14 cellular contexts compared by ENCODE assay signal in the genomic region with DNA sequence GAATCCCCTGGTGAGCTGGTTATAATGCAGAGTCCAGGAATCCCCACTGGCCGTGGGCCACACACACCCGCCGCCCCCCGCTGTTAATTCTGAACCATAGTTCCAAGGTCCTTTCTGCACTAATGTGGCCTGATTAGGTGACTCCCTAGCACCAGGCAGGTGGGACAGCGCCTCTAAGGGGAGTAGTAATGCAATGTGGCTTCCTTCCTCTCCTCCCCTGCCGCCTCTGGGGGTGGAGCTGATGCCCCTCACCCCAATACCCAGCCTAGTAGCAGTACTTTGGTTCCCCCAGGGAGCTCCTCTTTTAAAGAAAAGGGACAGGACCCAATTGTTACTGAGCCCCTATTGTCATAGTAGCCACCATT. TPM values are rescaled to one million over a fixed set of nuclear protein-coding genes. Genes with fewer than 3 reads are reported as not detected.
DNase-seq lines count a peak whose midpoint lies in the region; ATAC-seq and TF ChIP-seq lines count a peak whose summit lies in the region.
"Had no signal": no experiment of that assay in that cellular context is flagged by ENCODE, and none has a peak within 500 bp of the region (broad histone marks: within the 10 kb centered on the region; RNA-seq: fewer than 3 reads in every experiment).

No MANE protein-coding gene starts in this region.

- H3K36me3 ChIP-seq in Loucy (ENCODE audit: insufficient read depth, low read length) = no peaks in the 10 kb centered on the region
- H3K36me3 ChIP-seq in thymus (ENCODE audit: control insufficient read depth, insufficient read depth) = no peaks in the 10 kb centered on the region
- H3K36me3 ChIP-seq: uterus had no signal

- DNase-seq in activated naive CD4-positive, alpha-beta T cell treated with anti-CD3 and anti-CD28 coated beads, Interleukin-2, amount 50 U/mL, for 16 hours = no peak
- DNase-seq in central memory CD8-positive, alpha-beta T cell (ENCODE audit: low spot score in 2 of 2) = no peak
- DNase-seq in NOMO-1 treated with DMSO at 0.1 percent for 48 hours (lab: John Stamatoyannopoulos, UW; ENCODE audit: unreplicated experiment) (no peak), globus pallidus (ENCODE audit: low spot score) (no peak)
- DNase-seq in activated CD4-positive, alpha-beta T cell treated with anti-CD3 and anti-CD28 coated beads, Interleukin-2, amount 10 ng/mL, durations not matched to agents 7 days and 5 days = no peak
- DNase-seq: caudate nucleus, hippocampal formation, NCI-H510A treated with DMSO at 0.1 percent for 48 hours, retina, uterus had no signal

- peak overlapping the region; percentile 36 for H3K27ac ChIP-seq in thymus (ENCODE audit: low read depth)
- H3K27ac ChIP-seq: uterus had no signal

- no peak for ATAC-seq in central memory CD8-positive, alpha-beta T cell (replicated peaks; ENCODE audit: extremely low read depth, poor library complexity, severe bottlenecking)

- no peak overlapping the region for H2AFZ ChIP-seq in Loucy (ENCODE audit: low read length)

- no peaks in the 10 kb centered on the region; the same call in 1 of the 2 replicates for H3K79me2 ChIP-seq in Loucy (ENCODE audit: insufficient read depth, low read length)

- H4K20me1 ChIP-seq in Loucy (ENCODE audit: insufficient read depth, low read length, poor library complexity, severe bottlenecking) = no peaks in the 10 kb centered on the region

- peak overlapping the region; percentile 51 for H3K9ac ChIP-seq in Loucy (ENCODE audit: low read depth, low read length, poor library complexity, severe bottlenecking)

- POLR2A ChIA-PET in activated CD4-positive, alpha-beta T cell treated with anti-CD3 and anti-CD28 coated beads, Interleukin-2, amount 10 ng/mL, durations not matched to agents 7 days and 5 days (lab: Charles Lee) = no interaction called here

- H3K4me2 ChIP-seq in Loucy (ENCODE audit: low read depth, low read length, poor library complexity, severe bottlenecking) = peak overlapping the region; percentile 70

- H3K9me3 ChIP-seq in Loucy (ENCODE audit: insufficient read depth, low read depth, low read length) (no peaks in the 10 kb centered on the region), thymus (ENCODE audit: control insufficient read depth) (no peaks in the 10 kb centered on the region)
- H3K9me3 ChIP-seq: uterus had no signal

- CTCF ChIA-PET in activated CD4-positive, alpha-beta T cell treated with anti-CD3 and anti-CD28 coated beads, Interleukin-2, amount 10 ng/mL, durations not matched to agents 7 days and 5 days (lab: Charles Lee) = interaction anchor here (1.1 to 2.5 kb wide), 4 partner anchors 9 to 19 kb away, joined by 3 to 20 read pairs (median 4); no protein-coding TSS in a partner anchor

- H3K27me3 Mint-ChIP-seq in activated naive CD4-positive, alpha-beta T cell treated with anti-CD3 and anti-CD28 coated beads, Interleukin-2, amount 50 U/mL, for 24 hours = no peaks in the 10 kb centered on the region
- H3K27me3 Mint-ChIP-seq in central memory CD8-positive, alpha-beta T cell = no peaks in the 10 kb centered on the region
- H3K27me3 Mint-ChIP-seq in activated CD4-positive, alpha-beta T cell treated with anti-CD3 and anti-CD28 coated beads, Interleukin-2, amount 10 ng/mL, durations not matched to agents 7 days and 5 days = peaks cover 28% of the 10 kb centered on the region

- H3K27me3 ChIP-seq in Loucy (ENCODE audit: insufficient read depth, low read length, poor library complexity, severe bottlenecking) (no peaks in the 10 kb centered on the region), thymus (ENCODE audit: control insufficient read depth, insufficient read depth) (peaks cover 22% of the 10 kb centered on the region)
- H3K27me3 ChIP-seq: uterus had no signal

- H3K9me2 ChIP-seq in Loucy (replicated peaks; ENCODE audit: low read depth, low read length) = no peaks in the 10 kb centered on the region

- no peaks in the 10 kb centered on the region for H3K9me3 Mint-ChIP-seq in activated naive CD4-positive, alpha-beta T cell treated with anti-CD3 and anti-CD28 coated beads, Interleukin-2, amount 50 U/mL, for 24 hours
- H3K9me3 Mint-ChIP-seq in central memory CD8-positive, alpha-beta T cell = no peaks in the 10 kb centered on the region
- no peaks in the 10 kb centered on the region for H3K9me3 Mint-ChIP-seq in activated CD4-positive, alpha-beta T cell treated with anti-CD3 and anti-CD28 coated beads, Interleukin-2, amount 10 ng/mL, durations not matched to agents 7 days and 5 days

- peak overlapping the region; percentile 36 for H3K4me3 Mint-ChIP-seq in activated naive CD4-positive, alpha-beta T cell treated with anti-CD3 and anti-CD28 coated beads, Interleukin-2, amount 50 U/mL, for 24 hours
- H3K4me3 Mint-ChIP-seq in central memory CD8-positive, alpha-beta T cell = peak overlapping the region; percentile 38
- H3K4me3 Mint-ChIP-seq in activated CD4-positive, alpha-beta T cell treated with anti-CD3 and anti-CD28 coated beads, Interleukin-2, amount 10 ng/mL, durations not matched to agents 7 days and 5 days = no peak overlapping the region

- H3K27ac Mint-ChIP-seq in activated naive CD4-positive, alpha-beta T cell treated with anti-CD3 and anti-CD28 coated beads, Interleukin-2, amount 50 U/mL, for 24 hours = no peak overlapping the region
- H3K27ac Mint-ChIP-seq in central memory CD8-positive, alpha-beta T cell (ENCODE audit: low read depth) = no peak overlapping the region
- H3K27ac Mint-ChIP-seq in activated CD4-positive, alpha-beta T cell treated with anti-CD3 and anti-CD28 coated beads, Interleukin-2, amount 10 ng/mL, durations not matched to agents 7 days and 5 days = no peak overlapping the region

- peaks cover 26% of the 10 kb centered on the region for H3K4me1 ChIP-seq in Loucy (ENCODE audit: insufficient read depth, low read length, poor library complexity, severe bottlenecking)
- H3K4me1 ChIP-seq in thymus (ENCODE audit: control insufficient read depth, insufficient read depth, low read length) = peaks cover 25% of the 10 kb centered on the region

- peaks cover 33% of the 10 kb centered on the region for H3K4me1 Mint-ChIP-seq in activated naive CD4-positive, alpha-beta T cell treated with anti-CD3 and anti-CD28 coated beads, Interleukin-2, amount 50 U/mL, for 24 hours
- H3K4me1 Mint-ChIP-seq in central memory CD8-positive, alpha-beta T cell = peaks cover 45% of the 10 kb centered on the region
- H3K4me1 Mint-ChIP-seq in activated CD4-positive, alpha-beta T cell treated with anti-CD3 and anti-CD28 coated beads, Interleukin-2, amount 10 ng/mL, durations not matched to agents 7 days and 5 days = peaks cover 40% of the 10 kb centered on the region

- H3K4me3 ChIP-seq in Loucy (ENCODE audit: low read length, poor library complexity, severe bottlenecking) = peak overlapping the region; percentile 62
- H3K4me3 ChIP-seq in thymus (ENCODE audit: low read length) = no peak overlapping the region
- H3K4me3 ChIP-seq: uterus had no signal

- H3K36me3 Mint-ChIP-seq in activated naive CD4-positive, alpha-beta T cell treated with anti-CD3 and anti-CD28 coated beads, Interleukin-2, amount 50 U/mL, for 24 hours = no peaks in the 10 kb centered on the region
- peaks cover 4% of the 10 kb centered on the region for H3K36me3 Mint-ChIP-seq in central memory CD8-positive, alpha-beta T cell (ENCODE audit: insufficient read depth)
- H3K36me3 Mint-ChIP-seq in activated CD4-positive, alpha-beta T cell treated with anti-CD3 and anti-CD28 coated beads, Interleukin-2, amount 10 ng/mL, durations not matched to agents 7 days and 5 days (ENCODE audit: low read depth) = no peaks in the 10 kb centered on the region

- no peak for TF ChIP-seq CTCF in Loucy (conservative IDR thresholded peaks at IDR 0.05; ENCODE audit: low read length)

- H3F3A ChIP-seq in Loucy (ENCODE audit: low read depth) = no peaks in the 10 kb centered on the region

- 67% methylated on average over 6 of the region's 6 CpGs for WGBS in thymus

RNA-seq across cellular contexts. Expression of a gene that starts 14.4 kb away (rescaled TPM):
- 1.4 TPM for polyA plus RNA-seq in thymus
- total RNA-seq in activated CD4-positive, alpha-beta T cell treated with anti-CD3 and anti-CD28 coated beads, Interleukin-2, amount 10 ng/mL, durations not matched to agents 7 days and 5 days = under 1 TPM in 1 of 2 experiments, not detected in 1; 0.35 TPM

RNA-seq across cellular contexts. Expression of a gene that starts 40.8 kb away (rescaled TPM):
- 5.1 TPM for polyA plus RNA-seq in thymus
- 10 to 100 TPM; 22.9 to 23.4 TPM for total RNA-seq in activated CD4-positive, alpha-beta T cell treated with anti-CD3 and anti-CD28 coated beads, Interleukin-2, amount 10 ng/mL, durations not matched to agents 7 days and 5 days

RNA-seq across cellular contexts. Expression of a gene that starts 47.8 kb away (rescaled TPM):
- 28.7 TPM for polyA plus RNA-seq in thymus
- total RNA-seq in activated CD4-positive, alpha-beta T cell treated with anti-CD3 and anti-CD28 coated beads, Interleukin-2, amount 10 ng/mL, durations not matched to agents 7 days and 5 days = 100 to 1,000 TPM in 1 of 2 experiments, 10 to 100 TPM in 1; 98.2 to 104 TPM
- total RNA-seq: HT-29 had no signal

RNA-seq across cellular contexts. Expression of a gene that starts 55.8 kb away (rescaled TPM):
- polyA plus RNA-seq in thymus = 49.3 TPM
- total RNA-seq in activated CD4-positive, alpha-beta T cell treated with anti-CD3 and anti-CD28 coated beads, Interleukin-2, amount 10 ng/mL, durations not matched to agents 7 days and 5 days = 10 to 100 TPM; 87.3 to 97.7 TPM
